8 cellular contexts compared by ENCODE assay signal in genomic region chr12:8018666-8019581, GRCh38. TPM values are rescaled to one million over a fixed set of nuclear protein-coding genes. Genes with fewer than 3 reads are reported as not detected.
A peak's percentile ranks its signal among the peaks of the same experiment; 100 is the strongest.
DNase-seq lines count a peak whose midpoint lies in the region; ATAC-seq and TF ChIP-seq lines count a peak whose summit lies in the region.

No MANE protein-coding gene starts in this region.

- H3K27ac ChIP-seq in ACC112 (ENCODE audit: low read depth, low read length) = no peak overlapping the region
- H3K27ac ChIP-seq in HL-60 (replicated peaks) = no peak overlapping the region
- H3K27ac ChIP-seq in left ventricle myocardium inferior (replicated peaks) = no peak overlapping the region

- no peaks in the 10 kb centered on the region for H3K9me3 Mint-ChIP-seq in activated T-cell treated with anti-CD3 and anti-CD28 coated beads, Interleukin-2, amount 50 U/mL, for 4 hours

- no peak overlapping the region for H2AFZ ChIP-seq in ACC112 (ENCODE audit: low read length, unreplicated experiment)

- no peaks in the 10 kb centered on the region for H3K79me2 ChIP-seq in ACC112 (ENCODE audit: control insufficient read depth, insufficient read depth, low read length, unreplicated experiment)

- H3K9ac ChIP-seq in skeletal muscle satellite cell (ENCODE audit: low read depth, low read length) = no peak overlapping the region

- ATAC-seq in activated T-cell treated with anti-CD3 and anti-CD28 coated beads, Interleukin-2, amount 50 U/mL, for 4 hours = peak; percentile 75 to 81
- no peak for ATAC-seq in HG02610 (IDR thresholded peaks at IDR 0.05; ENCODE audit: unreplicated experiment)

- H3K27me3 ChIP-seq in ACC112 (ENCODE audit: insufficient read depth, low read length) (peaks cover 50% of the 10 kb centered on the region), HL-60 (ENCODE audit: insufficient read depth, poor library complexity, severe bottlenecking) (peaks cover 21% of the 10 kb centered on the region), left ventricle myocardium inferior (ENCODE audit: low read depth) (peaks cover 52% of the 10 kb centered on the region), skeletal muscle satellite cell (ENCODE audit: control insufficient read depth, insufficient read depth, low read length) (peaks cover 41% of the 10 kb centered on the region)

- H3K4me3 ChIP-seq in ACC112 (ENCODE audit: low read depth, low read length) = peak overlapping the region; percentile 71
- H3K4me3 ChIP-seq in HL-60 (replicated peaks; ENCODE audit: insufficient read depth, low read length) = peak overlapping the region; percentile 12; the same call in 1 of the 2 replicates
- peak overlapping the region; percentile 65 for H3K4me3 ChIP-seq in left ventricle myocardium inferior
- peak overlapping the region; percentile 59 for H3K4me3 ChIP-seq in skeletal muscle satellite cell (ENCODE audit: low read length)

- TF ChIP-seq CTCF in HL-60 (IDR thresholded peaks at IDR 0.05; ENCODE audit: insufficient read depth, low read length) (no peak), left ventricle myocardium inferior (IDR thresholded peaks at IDR 0.05; ENCODE audit: borderline replicate concordance) (no peak)

- peak overlapping the region; percentile 50 for H3K4me3 Mint-ChIP-seq in activated T-cell treated with anti-CD3 and anti-CD28 coated beads, Interleukin-2, amount 50 U/mL, for 4 hours

- H3K36me3 ChIP-seq in ACC112 (ENCODE audit: insufficient read depth, low read length) (no peaks in the 10 kb centered on the region), left ventricle myocardium inferior (no peaks in the 10 kb centered on the region), skeletal muscle satellite cell (ENCODE audit: insufficient read depth, low read length) (no peaks in the 10 kb centered on the region)

- H3K27me3 Mint-ChIP-seq in activated T-cell treated with anti-CD3 and anti-CD28 coated beads, Interleukin-2, amount 50 U/mL, for 4 hours (ENCODE audit: low read depth) = peaks cover 34% of the 10 kb centered on the region

- DNase-seq in HL-60 (ENCODE audit: low read depth in 1 of 2, low spot score in 1 of 2) (no peak), left ventricle myocardium inferior (no peak), amniotic stem cell (lab: John Stamatoyannopoulos, UW) (no peak), NK-92 (lab: John Stamatoyannopoulos, UW; ENCODE audit: unreplicated experiment) (no peak)
- peak; percentile 6 for DNase-seq in activated T-cell treated with anti-CD3 and anti-CD28 coated beads, Interleukin-2, amount 50 U/mL, for 4 hours

- no peaks in the 10 kb centered on the region for H3K9me3 ChIP-seq in left ventricle myocardium inferior (replicated peaks)
- no peaks in the 10 kb centered on the region for H3K9me3 ChIP-seq in skeletal muscle satellite cell (replicated peaks; ENCODE audit: low read length)

- peaks cover 3% of the 10 kb centered on the region for H3K36me3 Mint-ChIP-seq in activated T-cell treated with anti-CD3 and anti-CD28 coated beads, Interleukin-2, amount 50 U/mL, for 4 hours (ENCODE audit: insufficient read depth)

- intact Hi-C loops in left ventricle myocardium inferior (cut with micrococcal nuclease) = no loop called here

- H3K4me1 Mint-ChIP-seq in activated T-cell treated with anti-CD3 and anti-CD28 coated beads, Interleukin-2, amount 50 U/mL, for 4 hours (ENCODE audit: low read depth) = no peaks in the 10 kb centered on the region

- H3K4me1 ChIP-seq in ACC112 (ENCODE audit: control insufficient read depth, insufficient read depth, low read length, unreplicated experiment) (no peaks in the 10 kb centered on the region), left ventricle myocardium inferior (peaks cover 13% of the 10 kb centered on the region), skeletal muscle satellite cell (ENCODE audit: control insufficient read depth, insufficient read depth, low read length) (peaks cover 5% of the 10 kb centered on the region)

- H3K4me2 ChIP-seq in skeletal muscle satellite cell (ENCODE audit: low read length) = peak overlapping the region; percentile 78

RNA-seq across cellular contexts. Expression of gene FOXJ2, which starts 13.6 kb away (rescaled TPM):
- 10 to 100 TPM; 17.7 to 20.7 (median 19.0) TPM for total RNA-seq in activated T-cell treated with anti-CD3 and anti-CD28 coated beads, Interleukin-2, amount 50 U/mL, for 4 hours
- 22.1 TPM for total RNA-seq in left ventricle myocardium inferior
- 6.8 TPM in 2 replicates for total RNA-seq in skeletal muscle satellite cell (2012; rRNA removed)

RNA-seq across cellular contexts. Expression of gene C3AR1, which starts 47.2 kb away (rescaled TPM):
- 1 to 10 TPM in 1 of 3 donors, under 1 TPM in 2; 0.49 to 1.5 (median 0.63) TPM for total RNA-seq in activated T-cell treated with anti-CD3 and anti-CD28 coated beads, Interleukin-2, amount 50 U/mL, for 4 hours
- 5.5 TPM for total RNA-seq in left ventricle myocardium inferior
- total RNA-seq in skeletal muscle satellite cell (2012; rRNA removed) = under 0.01 and 0.25 TPM in 2 replicates

Comparison
In these comparisons a context has a peak if more than half of its experiments do, and no peak if none do; other contexts are left out.
1. H3K4me3 ChIP-seq: peak in every context shown above with its lines; median percentile 71 in ACC112; 65 in left ventricle myocardium inferior; 59 in skeletal muscle satellite cell; 12 in HL-60.